Comparison of ENCODE assay signal across 10 cellular contexts in the genomic region with DNA sequence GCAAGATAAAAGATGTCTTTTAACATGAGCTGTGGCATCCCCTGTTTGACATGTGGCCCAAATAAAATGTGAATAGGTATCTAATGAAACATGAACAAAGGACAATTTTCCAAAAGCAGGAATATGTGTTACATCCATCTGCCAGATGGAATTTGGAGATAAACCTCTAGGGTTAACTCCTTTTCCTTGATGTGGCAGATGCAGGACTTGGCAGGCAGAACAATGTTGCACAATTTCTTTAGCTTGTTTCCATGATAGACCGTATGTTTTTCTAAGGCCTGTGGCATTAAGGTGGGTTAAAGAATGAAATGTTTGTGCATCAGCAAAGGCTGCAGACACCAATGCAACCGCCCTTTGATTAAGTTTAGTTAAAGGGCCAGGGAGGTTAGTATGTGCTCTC. TPM values are rescaled to one million over a fixed set of nuclear protein-coding genes. Genes with fewer than 3 reads are reported as not detected.
A peak's percentile ranks its signal among the peaks of the same experiment; 100 is the strongest.
DNase-seq lines count a peak whose midpoint lies in the region; FAIRE-seq and TF ChIP-seq lines count a peak whose summit lies in the region.
"Not testable (repeated sequence)": the region's sequence is repeated elsewhere in the genome, so short reads cannot be mapped to it uniquely, and the experiment has no call there.
"Had no signal": no experiment of that assay in that cellular context is flagged by ENCODE, and none has a peak within 500 bp of the region (broad histone marks: within the 10 kb centered on the region; RNA-seq: fewer than 3 reads in every experiment).

No MANE protein-coding gene starts in this region.

- not testable (repeated sequence) for H2AFZ ChIP-seq in astrocyte (ENCODE audit: low read depth, low read length)

- not testable (repeated sequence) for H3K4me2 ChIP-seq in astrocyte (ENCODE audit: low read length)

- H3K36me3 ChIP-seq in astrocyte (ENCODE audit: insufficient read depth, low read length) = not testable (repeated sequence)

- H3K9me3 Mint-ChIP-seq in astrocyte (ENCODE audit: unreplicated experiment) = not testable (repeated sequence)

- not testable (repeated sequence) for H3K9ac ChIP-seq in astrocyte (ENCODE audit: low read length)

- not testable (repeated sequence) for H3K4me1 ChIP-seq in astrocyte (ENCODE audit: insufficient read depth, low read length)

- peak; percentile 77 for DNase-seq in DMS 273 (lab: John Stamatoyannopoulos, UW; ENCODE audit: unreplicated experiment)
- DNase-seq in LHCN-M2 (ENCODE audit: low read depth) = peak; percentile 14
- peak; percentile 48 for DNase-seq in NCI-H226
- peak; percentile 29 for DNase-seq in astrocyte (ENCODE audit: low read depth)
- DNase-seq in dermis blood vessel endothelial cell = peak; percentile 63
- DNase-seq in fibroblast of mammary gland (ENCODE audit: low read depth) = peak; percentile 52
- peak; percentile 58 for DNase-seq in iris pigment epithelial cell (ENCODE audit: low read depth)

- not testable (repeated sequence) for H3K27ac ChIP-seq in astrocyte (ENCODE audit: low read depth, low read length)

- TF ChIP-seq CTCF in astrocyte (IDR thresholded peaks at IDR 0.05; ENCODE audit: insufficient read depth, low read depth, low read length); fibroblast of mammary gland (conservative IDR thresholded peaks at IDR 0.05; ENCODE audit: control insufficient read depth, insufficient read depth, low read depth, low read length): not testable (repeated sequence)

- not testable (repeated sequence) for H3K27me3 Mint-ChIP-seq in astrocyte (ENCODE audit: low read depth, unreplicated experiment)

- H3K27me3 ChIP-seq in astrocyte (ENCODE audit: insufficient read depth, low read length) = not testable (repeated sequence)

- H4K20me1 ChIP-seq in astrocyte (ENCODE audit: insufficient read depth, low read length) = not testable (repeated sequence)

- H3K27ac Mint-ChIP-seq in astrocyte (ENCODE audit: unreplicated experiment) = not testable (repeated sequence)

- H3K4me1 Mint-ChIP-seq in astrocyte (ENCODE audit: low read depth, unreplicated experiment) = not testable (repeated sequence)

- not testable (repeated sequence) for H3K79me2 ChIP-seq in astrocyte (ENCODE audit: insufficient read depth, low read length)

- not testable (repeated sequence) for H3K4me3 ChIP-seq in astrocyte (ENCODE audit: insufficient read depth, low read depth, low read length); fibroblast of mammary gland (ENCODE audit: control insufficient read depth, low read depth, low read length)

- H3K4me3 Mint-ChIP-seq in astrocyte (ENCODE audit: unreplicated experiment) = not testable (repeated sequence)

- H3K9me3 ChIP-seq in astrocyte (ENCODE audit: insufficient read depth, low read depth, low read length) = not testable (repeated sequence)

- FAIRE-seq in astrocyte (lab: Jason Lieb, UNC) = not testable (repeated sequence)

- not testable (repeated sequence) for H3K36me3 Mint-ChIP-seq in astrocyte (ENCODE audit: low read depth, unreplicated experiment)

RNA-seq across cellular contexts. Expression of gene DRP2, which starts 34.7 kb away (rescaled TPM):
- total RNA-seq in LHCN-M2 (2014; rRNA removed) (2.5 and 3.1 TPM in 2 replicates), astrocyte (4.2 and 5.4 TPM in 2 replicates), dermis blood vessel endothelial cell (0.05 TPM in 1 of 2 replicates, not detected in the other)
- polyA plus RNA-seq in LHCN-M2 (2012) = 0.84 TPM
- total RNA-seq: G401, H4 had no signal
- polyA plus RNA-seq: IgD-negative memory B cell had no signal

Comparison
In these comparisons a context has a peak if more than half of its experiments do, and no peak if none do; other contexts are left out.
1. DNase-seq: peak in every context shown above with its lines; median percentile 77 in DMS 273; 63 in dermis blood vessel endothelial cell; 58 in iris pigment epithelial cell; 52 in fibroblast of mammary gland; 48 in NCI-H226; 29 in astrocyte; 14 in LHCN-M2.